In the genomic region with DNA sequence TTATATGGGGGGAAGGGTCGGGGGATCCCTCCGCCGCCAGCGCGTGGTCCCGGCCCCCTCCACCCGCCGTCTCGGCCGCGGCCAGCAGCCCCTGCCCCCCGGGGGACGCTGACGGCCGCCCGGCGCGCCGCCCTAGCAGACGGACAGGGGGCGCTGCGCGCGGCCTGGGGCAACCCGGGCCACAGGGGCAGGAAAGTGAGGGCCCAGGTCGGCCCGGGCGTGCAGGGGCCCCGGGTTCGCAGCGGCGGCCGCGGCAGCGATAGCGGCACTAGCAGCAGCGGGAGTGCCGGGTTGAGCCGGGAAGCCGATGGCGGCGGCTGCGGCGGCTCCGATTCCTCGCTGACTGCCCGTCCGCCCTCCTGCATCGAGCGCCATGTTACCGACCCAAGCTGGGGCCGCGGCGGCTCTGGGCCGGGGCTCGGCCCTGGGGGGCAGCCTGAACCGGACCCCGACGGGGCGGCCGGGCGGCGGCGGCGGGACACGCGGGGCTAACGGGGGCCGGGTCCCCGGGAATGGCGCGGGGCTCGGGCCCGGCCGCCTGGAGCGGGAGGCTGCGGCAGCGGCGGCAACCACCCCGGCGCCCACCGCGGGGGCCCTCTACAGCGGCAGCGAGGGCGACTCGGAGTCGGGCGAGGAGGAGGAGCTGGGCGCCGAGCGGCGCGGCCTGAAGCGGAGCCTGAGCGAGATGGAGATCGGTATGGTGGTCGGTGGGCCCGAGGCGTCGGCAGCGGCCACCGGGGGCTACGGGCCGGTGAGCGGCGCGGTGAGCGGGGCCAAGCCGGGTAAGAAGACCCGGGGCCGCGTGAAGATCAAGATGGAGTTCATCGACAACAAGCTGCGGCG, we compare ENCODE assay signal across 8 cellular contexts. TPM values are rescaled to one million over a fixed set of nuclear protein-coding genes. Genes with fewer than 3 reads are reported as not detected.
A peak's percentile ranks its signal among the peaks of the same experiment; 100 is the strongest.
DNase-seq lines count a peak whose midpoint lies in the region; ATAC-seq and TF ChIP-seq lines count a peak whose summit lies in the region.

No MANE protein-coding gene starts in this region.

- H3K4me1 ChIP-seq in ACC112 (ENCODE audit: control insufficient read depth, insufficient read depth, low read length, unreplicated experiment) (peaks cover 28% of the 10 kb centered on the region), mucosa of rectum (ENCODE audit: control insufficient read depth in 2 of 2, insufficient read depth in 2 of 2, low read length in 2 of 2) (peaks cover 35 to 39% of the 10 kb centered on the region in 2 donors), upper lobe of left lung (peaks cover 33 to 48% (median 37%) of the 10 kb centered on the region in 4 donors)

- H2AFZ ChIP-seq in ACC112 (ENCODE audit: low read length, unreplicated experiment): peak overlapping the region; percentile 20

- no peaks in the 10 kb centered on the region for H3K27me3 ChIP-seq in ACC112 (ENCODE audit: insufficient read depth, low read length)
- no peaks in the 10 kb centered on the region for H3K27me3 ChIP-seq in mucosa of rectum (ENCODE audit: control insufficient read depth in 2 of 2, insufficient read depth in 2 of 2, low read length in 2 of 2)
- H3K27me3 ChIP-seq in upper lobe of left lung: no peaks in the 10 kb centered on the region

- H3K36me3 ChIP-seq in ACC112 (ENCODE audit: insufficient read depth, low read length): peaks cover 11% of the 10 kb centered on the region; the same call in 1 of the 2 replicates
- peaks cover 11 to 13% of the 10 kb centered on the region in 2 donors for H3K36me3 ChIP-seq in mucosa of rectum (ENCODE audit: control insufficient read depth in 2 of 2, insufficient read depth in 2 of 2, low read length in 2 of 2)
- peaks cover 7 to 14% (median 10%) of the 10 kb centered on the region in 4 donors for H3K36me3 ChIP-seq in upper lobe of left lung

- peak in 3 of 4 donors; percentile 54 to 89 (median 63) for TF ChIP-seq POLR2A in upper lobe of left lung (IDR thresholded peaks at IDR 0.05)

- no peak for TF ChIP-seq EP300 in upper lobe of left lung (IDR thresholded peaks at IDR 0.05)

- DNase-seq in T-helper 2 cell: peak in 4 of 5 experiments; percentile 23 to 48 (median 32)
- DNase-seq in coronary artery (ENCODE audit: low spot score): no peak
- DNase-seq in upper lobe of left lung: peak in 1 of 2 donors; percentile 97
- no peak for DNase-seq in EL

- WGBS in upper lobe of left lung, 2 donors: 1% methylated on average over 45 to 49 of the region's 116 CpGs

- ATAC-seq in GM18520 (IDR thresholded peaks at IDR 0.05; ENCODE audit: unreplicated experiment): peak; percentile 28
- peak; percentile 32 for ATAC-seq in HG03025 (IDR thresholded peaks at IDR 0.05; ENCODE audit: low FRiP score, unreplicated experiment)
- no peak for ATAC-seq in upper lobe of left lung (ENCODE audit: low FRiP score in 2 of 2)

- peak; percentile 71 for TF ChIP-seq CTCF in coronary artery (IDR thresholded peaks at IDR 0.05)
- peak; percentile 77 to 97 (median 94) for TF ChIP-seq CTCF in upper lobe of left lung (IDR thresholded peaks at IDR 0.05)

- H3K9me3 ChIP-seq in mucosa of rectum (ENCODE audit: control insufficient read depth in 2 of 2, low read length in 2 of 2): no peaks in the 10 kb centered on the region
- no peaks in the 10 kb centered on the region for H3K9me3 ChIP-seq in upper lobe of left lung

- peaks cover 38% of the 10 kb centered on the region for H3K79me2 ChIP-seq in ACC112 (ENCODE audit: control insufficient read depth, insufficient read depth, low read length, unreplicated experiment)

- H3K4me3 ChIP-seq in ACC112 (ENCODE audit: low read depth, low read length): peak overlapping the region; percentile 76
- H3K4me3 ChIP-seq in coronary artery: peak overlapping the region; percentile 97
- peak overlapping the region; percentile 68 to 79 for H3K4me3 ChIP-seq in mucosa of rectum (ENCODE audit: low read length in 2 of 2)
- H3K4me3 ChIP-seq in upper lobe of left lung: peak overlapping the region; percentile 79 to 97 (median 88)

- H3K27ac ChIP-seq in ACC112 (ENCODE audit: low read depth, low read length) (peak overlapping the region; percentile 89), coronary artery (peak overlapping the region; percentile 96 to 99), mucosa of rectum (ENCODE audit: low read depth in 2 of 2, low read length in 2 of 2) (peak overlapping the region; percentile 93 to 94), upper lobe of left lung (peak overlapping the region; percentile 95 to 100 (median 96))

- H3K9ac ChIP-seq in mucosa of rectum (ENCODE audit: low read depth in 1 of 2, low read length in 2 of 2): peak overlapping the region; percentile 64 to 95

RNA-seq across cellular contexts. Expression of a gene that starts 0.4 kb away (rescaled TPM):
- total RNA-seq in upper lobe of left lung: 10 to 100 TPM; 25.1 to 40.6 (median 30.8) TPM

RNA-seq across cellular contexts. Expression of a gene that starts 10.5 kb away (rescaled TPM):
- 100 to 1,000 TPM in 1 of 6 donors, 10 to 100 TPM in 5; 26.9 to 105 (median 47.5) TPM for total RNA-seq in upper lobe of left lung

RNA-seq across cellular contexts. Expression of a gene that starts 57.8 kb away (rescaled TPM):
- total RNA-seq in upper lobe of left lung: 10 to 100 TPM; 15.7 to 63.4 (median 44.4) TPM

Comparison
In these comparisons a context has a peak if more than half of its experiments do, and no peak if none do; other contexts are left out.
1. ATAC-seq: peak in GM18520 (single experiment) and HG03025 (single experiment); none in upper lobe of left lung (0 of 2).
2. DNase-seq: peak in T-helper 2 cell (4 of 5); none in coronary artery (single experiment) and EL (single experiment).
3. Peak in every context shown above with its lines, with median percentiles within 50 percentile points of each other: H3K27ac ChIP-seq and H3K4me3 ChIP-seq.